In genomic region chr2:160331258-160332025, GRCh38 we compare ENCODE assay signal across 16 cellular contexts.
A peak's percentile ranks its signal among the peaks of the same experiment; 100 is the strongest.
DNase-seq lines count a peak whose midpoint lies in the region; ATAC-seq, FAIRE-seq and TF ChIP-seq lines count a peak whose summit lies in the region.
"Had no signal": no experiment of that assay in that cellular context is flagged by ENCODE, and none has a peak within 500 bp of the region (broad histone marks: within the 10 kb centered on the region; RNA-seq: fewer than 3 reads in every experiment).

No MANE protein-coding gene starts in this region.

- H3K27ac ChIP-seq in CD4-positive, alpha-beta memory T cell (ENCODE audit: low read depth, low read length), result no peak overlapping the region
- H3K27ac ChIP-seq in caudate nucleus (ENCODE audit: low read depth, low read length), result no peak overlapping the region
- H3K27ac ChIP-seq: HL-60, pancreas, SJCRH30, suprapubic skin had no signal

- peak overlapping the region in 5 of 8 donors; percentile 20 to 78 (median 58) for H3K4me3 Mint-ChIP-seq in CD4-positive, alpha-beta memory T cell
- no peak overlapping the region for H3K4me3 Mint-ChIP-seq in dendritic cell treated with granulocyte-macrophage colony-stimulating factor and Interleukin-4, amounts not matched to agents 40 ng/mL and 50 ng/mL, for 4 days
- no peak overlapping the region for H3K4me3 Mint-ChIP-seq in mesothelial cell of epicardium
- H3K4me3 Mint-ChIP-seq: B cell had no signal

- H3K4me1 Mint-ChIP-seq in CD4-positive, alpha-beta memory T cell, result peaks cover 81 to 99% (median 90%) of the 10 kb centered on the region in 4 donors
- peaks cover 68% of the 10 kb centered on the region for H3K4me1 Mint-ChIP-seq in dendritic cell treated with granulocyte-macrophage colony-stimulating factor and Interleukin-4, amounts not matched to agents 40 ng/mL and 50 ng/mL, for 4 days (ENCODE audit: low read depth)
- H3K4me1 Mint-ChIP-seq in mesothelial cell of epicardium, result peaks cover 39% of the 10 kb centered on the region

- POLR2A ChIA-PET in CD4-positive, alpha-beta memory T cell (lab: Charles Lee; ENCODE audit: partially characterized antibody), result interaction anchor here (1.4 kb wide), 1 partner anchor 75 kb away, joined by 4 read pairs; no protein-coding TSS in a partner anchor

- H3K27me3 ChIP-seq in CD4-positive, alpha-beta memory T cell (ENCODE audit: insufficient read depth, low read length), result no peaks in the 10 kb centered on the region
- H3K27me3 ChIP-seq: pancreas, SJCRH30, suprapubic skin had no signal

- DNase-seq in CD4-positive, alpha-beta memory T cell, result no peak
- DNase-seq in HTR-8/SVneo (ENCODE audit: insufficient read length, low spot score) (no peak), mesothelial cell of epicardium (ENCODE audit: low spot score in 2 of 2, unreplicated experiment in 2 of 2) (no peak), caudate nucleus (lab: John Stamatoyannopoulos, UW) (no peak)
- DNase-seq: DMS79 treated with DMSO at 0.1 percent for 48 hours, NCI-H146, NCI-H446 treated with DMSO at 0.1 percent for 48 hours, pancreas had no signal

- no peak overlapping the region for H3K4me3 ChIP-seq in CD4-positive, alpha-beta memory T cell (ENCODE audit: low read length in 2 of 2)
- H3K4me3 ChIP-seq: HAP-1, pancreas, SJCRH30, suprapubic skin had no signal

- H3K9me3 ChIP-seq in CD4-positive, alpha-beta memory T cell (ENCODE audit: control insufficient read depth in 1 of 2, low read length in 2 of 2), result no peaks in the 10 kb centered on the region
- H3K9me3 ChIP-seq: HAP-1, pancreas, SJCRH30, suprapubic skin had no signal

- CTCF ChIA-PET in CD4-positive, alpha-beta memory T cell (lab: Charles Lee; ENCODE audit: partially characterized antibody), result interaction anchor here (1.0 to 5.1 kb wide), 4 partner anchors 7 to 663 kb away, joined by 3 to 38 read pairs (median 5); no protein-coding TSS in a partner anchor

- ATAC-seq in HG03460 (IDR thresholded peaks at IDR 0.05; ENCODE audit: unreplicated experiment) (no peak), HG03135 (IDR thresholded peaks at IDR 0.05; ENCODE audit: unreplicated experiment) (no peak)

- TF ChIP-seq CTCF in mesothelial cell of epicardium (IDR thresholded peaks at IDR 0.05; ENCODE audit: unreplicated experiment), result no peak

- H3K27ac Mint-ChIP-seq in CD4-positive, alpha-beta memory T cell, result peak overlapping the region in 6 of 7 donors; percentile 16 to 82 (median 78)
- H3K27ac Mint-ChIP-seq in dendritic cell treated with granulocyte-macrophage colony-stimulating factor and Interleukin-4, amounts not matched to agents 40 ng/mL and 50 ng/mL, for 4 days, result peak overlapping the region; percentile 70
- peak overlapping the region; percentile 31 for H3K27ac Mint-ChIP-seq in mesothelial cell of epicardium
- H3K27ac Mint-ChIP-seq: B cell had no signal

- no peaks in the 10 kb centered on the region for H3K27me3 Mint-ChIP-seq in CD4-positive, alpha-beta memory T cell
- no peaks in the 10 kb centered on the region for H3K27me3 Mint-ChIP-seq in dendritic cell treated with granulocyte-macrophage colony-stimulating factor and Interleukin-4, amounts not matched to agents 40 ng/mL and 50 ng/mL, for 4 days
- no peaks in the 10 kb centered on the region for H3K27me3 Mint-ChIP-seq in mesothelial cell of epicardium (ENCODE audit: low read depth)
- H3K27me3 Mint-ChIP-seq: B cell had no signal

- peaks cover 93% of the 10 kb centered on the region for H3K4me1 ChIP-seq in CD4-positive, alpha-beta memory T cell (ENCODE audit: insufficient read depth, low read length)

- intact Hi-C loops in CD4-positive, alpha-beta memory T cell (cut with micrococcal nuclease), result loop anchor here (1.0 to 5.0 kb wide), 3 partner anchors 8 to 156 kb away; no protein-coding TSS in a partner anchor
- intact Hi-C loops in dendritic cell treated with granulocyte-macrophage colony-stimulating factor and Interleukin-4, amounts not matched to agents 40 ng/mL and 50 ng/mL, for 4 days (cut with micrococcal nuclease), result no loop called here

- H3K36me3 ChIP-seq in CD4-positive, alpha-beta memory T cell (ENCODE audit: insufficient read depth, low read length), result no peaks in the 10 kb centered on the region
- H3K36me3 ChIP-seq: HAP-1, pancreas, SJCRH30, suprapubic skin had no signal

- peaks cover 14 to 16% of the 10 kb centered on the region in 2 donors for H3K36me3 Mint-ChIP-seq in CD4-positive, alpha-beta memory T cell
- peaks cover 24% of the 10 kb centered on the region for H3K36me3 Mint-ChIP-seq in dendritic cell treated with granulocyte-macrophage colony-stimulating factor and Interleukin-4, amounts not matched to agents 40 ng/mL and 50 ng/mL, for 4 days (ENCODE audit: low read depth)
- H3K36me3 Mint-ChIP-seq in mesothelial cell of epicardium, result no peaks in the 10 kb centered on the region

- peak; percentile 64 for FAIRE-seq in HTR-8/SVneo (lab: Jason Lieb, UNC)
- FAIRE-seq: pancreas had no signal

- H3K9me3 Mint-ChIP-seq in CD4-positive, alpha-beta memory T cell, result no peaks in the 10 kb centered on the region
- no peaks in the 10 kb centered on the region for H3K9me3 Mint-ChIP-seq in dendritic cell treated with granulocyte-macrophage colony-stimulating factor and Interleukin-4, amounts not matched to agents 40 ng/mL and 50 ng/mL, for 4 days
- no peaks in the 10 kb centered on the region for H3K9me3 Mint-ChIP-seq in mesothelial cell of epicardium

Comparison
In these comparisons a context has a peak if more than half of its experiments do, and no peak if none do; other contexts are left out.
1. H3K4me3 Mint-ChIP-seq: peak in CD4-positive, alpha-beta memory T cell (5 of 8); none in dendritic cell treated with granulocyte-macrophage colony-stimulating factor and Interleukin-4, amounts not matched to agents 40 ng/mL and 50 ng/mL, for 4 days (single experiment) and mesothelial cell of epicardium (single experiment).
2. Peak in every context shown above with its lines, with median percentiles within 50 percentile points of each other: H3K27ac Mint-ChIP-seq.